In genomic region chr1:31919591-31919990, GRCh38 we compare ENCODE assay signal across 20 cellular contexts. TPM values are rescaled to one million over a fixed set of nuclear protein-coding genes. Genes with fewer than 3 reads are reported as not detected.
DNase-seq lines count a peak whose midpoint lies in the region; ATAC-seq lines count a peak whose summit lies in the region.
"Had no signal": no experiment of that assay in that cellular context is flagged by ENCODE, and none has a peak within 500 bp of the region (broad histone marks: within the 10 kb centered on the region; RNA-seq: fewer than 3 reads in every experiment).

No MANE protein-coding gene starts in this region.

- peaks cover 22% of the 10 kb centered on the region for H3K36me3 Mint-ChIP-seq in CD4-positive, CD25-positive, alpha-beta regulatory T cell
- H3K36me3 Mint-ChIP-seq in CD4-positive, alpha-beta memory T cell, result peaks cover 23 to 61% of the 10 kb centered on the region in 2 donors
- peaks cover 3% of the 10 kb centered on the region for H3K36me3 Mint-ChIP-seq in T-helper 17 cell (ENCODE audit: low read depth)
- H3K36me3 Mint-ChIP-seq in naive thymus-derived CD8-positive, alpha-beta T cell, result peaks cover 0 to 63% (median 20%) of the 10 kb centered on the region in 3 donors

- peaks cover 48% of the 10 kb centered on the region for H3K4me1 ChIP-seq in CD4-positive, CD25-positive, alpha-beta regulatory T cell (ENCODE audit: control insufficient read depth, insufficient read depth, low read length, poor library complexity, severe bottlenecking)
- peaks cover 75% of the 10 kb centered on the region for H3K4me1 ChIP-seq in CD4-positive, alpha-beta memory T cell (ENCODE audit: insufficient read depth, low read length)

- peaks cover 44% of the 10 kb centered on the region for H3K36me3 ChIP-seq in CD4-positive, CD25-positive, alpha-beta regulatory T cell (ENCODE audit: control insufficient read depth, insufficient read depth, low read length)
- peaks cover 26% of the 10 kb centered on the region for H3K36me3 ChIP-seq in CD4-positive, alpha-beta memory T cell (ENCODE audit: insufficient read depth, low read length)

- no peaks in the 10 kb centered on the region for H3K9me3 ChIP-seq in CD4-positive, CD25-positive, alpha-beta regulatory T cell (ENCODE audit: control insufficient read depth in 2 of 2, low read length in 2 of 2)
- no peaks in the 10 kb centered on the region for H3K9me3 ChIP-seq in CD4-positive, alpha-beta memory T cell (ENCODE audit: control insufficient read depth in 1 of 2, low read length in 2 of 2)
- H3K9me3 ChIP-seq in T-helper 17 cell (ENCODE audit: control insufficient read depth, low read length, poor library complexity, severe bottlenecking), result no peaks in the 10 kb centered on the region

- intact Hi-C loops in CD4-positive, alpha-beta memory T cell (cut with micrococcal nuclease), result no loop called here

- H3K27me3 ChIP-seq in CD4-positive, CD25-positive, alpha-beta regulatory T cell (ENCODE audit: control insufficient read depth, insufficient read depth, low read length), result no peaks in the 10 kb centered on the region
- H3K27me3 ChIP-seq in CD4-positive, alpha-beta memory T cell (ENCODE audit: insufficient read depth, low read length), result no peaks in the 10 kb centered on the region

- H3K27ac ChIP-seq in CD4-positive, CD25-positive, alpha-beta regulatory T cell (ENCODE audit: insufficient read depth, low read length, poor library complexity, severe bottlenecking), result no peak overlapping the region
- H3K27ac ChIP-seq in CD4-positive, alpha-beta memory T cell (ENCODE audit: low read depth, low read length), result no peak overlapping the region

- no peak for DNase-seq in CD4-positive, CD25-positive, alpha-beta regulatory T cell
- DNase-seq in CD4-positive, alpha-beta memory T cell, result no peak
- DNase-seq in T-helper 17 cell (no peak), islet precursor cell (no peak), GM19240 (ENCODE audit: insufficient read length, low spot score) (no peak)
- DNase-seq in naive thymus-derived CD8-positive, alpha-beta T cell, result no peak
- DNase-seq: DMS 273 treated with DMSO at 0.1 percent for 48 hours; GF-D8; IMR-90; NCI-H1417 treated with DMSO at 0.1 percent for 48 hours; NCI-H2029; NCI-H2171; NCI-H446; NCI-H69; NK-92 treated with Interleukin-12 subunit alpha and Interleukin-12 subunit beta, amount 100 ng/mL, for 24 hours; OCI-M1; RPMI8226; SIG-M5 had no signal

- peak overlapping the region in 3 of 4 donors; percentile 11 to 70 (median 25) for H3K4me3 Mint-ChIP-seq in CD4-positive, CD25-positive, alpha-beta regulatory T cell
- H3K4me3 Mint-ChIP-seq in CD4-positive, alpha-beta memory T cell, result peak overlapping the region in 4 of 8 donors; percentile 21 to 50 (median 40)
- H3K4me3 Mint-ChIP-seq in T-helper 17 cell, result no peak overlapping the region
- H3K4me3 Mint-ChIP-seq in naive thymus-derived CD8-positive, alpha-beta T cell, result peak overlapping the region in 7 of 10 donors; percentile 13 to 68 (median 30)
- H3K4me3 Mint-ChIP-seq: B cell had no signal

- H3K27ac Mint-ChIP-seq in CD4-positive, CD25-positive, alpha-beta regulatory T cell, result peak overlapping the region; percentile 40 to 82 (median 51)
- H3K27ac Mint-ChIP-seq in CD4-positive, alpha-beta memory T cell, result peak overlapping the region in 5 of 7 donors; percentile 3 to 93 (median 47)
- H3K27ac Mint-ChIP-seq in T-helper 17 cell, result peak overlapping the region; percentile 95
- H3K27ac Mint-ChIP-seq in naive thymus-derived CD8-positive, alpha-beta T cell, result peak overlapping the region in 7 of 10 donors; percentile 44 to 87 (median 77)
- H3K27ac Mint-ChIP-seq: B cell had no signal

- ATAC-seq in CD4-positive, CD25-positive, alpha-beta regulatory T cell (ENCODE audit: low read depth in 2 of 2), result no peak
- ATAC-seq in T-helper 17 cell (no peak), GM19035 (IDR thresholded peaks at IDR 0.05; ENCODE audit: unreplicated experiment) (no peak)
- ATAC-seq in naive thymus-derived CD8-positive, alpha-beta T cell, result no peak

- no peak overlapping the region for H3K4me3 ChIP-seq in CD4-positive, CD25-positive, alpha-beta regulatory T cell (ENCODE audit: low read depth, low read length)
- no peak overlapping the region for H3K4me3 ChIP-seq in CD4-positive, alpha-beta memory T cell (ENCODE audit: low read length in 2 of 2)

- H3K4me1 Mint-ChIP-seq in CD4-positive, CD25-positive, alpha-beta regulatory T cell, result peaks cover 32 to 78% (median 60%) of the 10 kb centered on the region in 4 donors
- H3K4me1 Mint-ChIP-seq in CD4-positive, alpha-beta memory T cell, result peaks cover 42 to 72% (median 54%) of the 10 kb centered on the region in 4 donors
- peaks cover 36% of the 10 kb centered on the region for H3K4me1 Mint-ChIP-seq in T-helper 17 cell
- H3K4me1 Mint-ChIP-seq in naive thymus-derived CD8-positive, alpha-beta T cell, result peaks cover 18 to 77% (median 64%) of the 10 kb centered on the region in 4 donors

- CTCF ChIA-PET in CD4-positive, alpha-beta memory T cell (lab: Charles Lee; ENCODE audit: partially characterized antibody), result no interaction called here

- no peaks in the 10 kb centered on the region for H3K9me3 Mint-ChIP-seq in CD4-positive, CD25-positive, alpha-beta regulatory T cell
- H3K9me3 Mint-ChIP-seq in CD4-positive, alpha-beta memory T cell, result no peaks in the 10 kb centered on the region
- no peaks in the 10 kb centered on the region for H3K9me3 Mint-ChIP-seq in naive thymus-derived CD8-positive, alpha-beta T cell

- POLR2A ChIA-PET in CD4-positive, alpha-beta memory T cell (lab: Charles Lee; ENCODE audit: partially characterized antibody), result interaction anchor here (1.6 kb wide), 1 partner anchor 24 kb away, joined by 4 read pairs; no protein-coding TSS in a partner anchor
- POLR2A ChIA-PET in naive thymus-derived CD8-positive, alpha-beta T cell (lab: Charles Lee), result no interaction called here

- H3K27me3 Mint-ChIP-seq in CD4-positive, CD25-positive, alpha-beta regulatory T cell, result no peaks in the 10 kb centered on the region
- no peaks in the 10 kb centered on the region for H3K27me3 Mint-ChIP-seq in CD4-positive, alpha-beta memory T cell
- H3K27me3 Mint-ChIP-seq in T-helper 17 cell, result no peaks in the 10 kb centered on the region
- no peaks in the 10 kb centered on the region for H3K27me3 Mint-ChIP-seq in naive thymus-derived CD8-positive, alpha-beta T cell
- H3K27me3 Mint-ChIP-seq: B cell had no signal

RNA-seq across cellular contexts. Expression of gene PTP4A2, which starts 18.6 kb away (rescaled TPM):
- 364 TPM for total RNA-seq in CD4-positive, CD25-positive, alpha-beta regulatory T cell
- polyA plus RNA-seq in CD4-positive, CD25-positive, alpha-beta regulatory T cell, result 100 to 1,000 TPM; 288 to 597 (median 387) TPM
- total RNA-seq in CD4-positive, alpha-beta memory T cell, result 100 to 1,000 TPM; 254 to 276 TPM
- 100 to 1,000 TPM; 401 to 529 TPM for polyA plus RNA-seq in CD4-positive, alpha-beta memory T cell
- total RNA-seq in T-helper 17 cell, result 100 to 1,000 TPM; 269 to 384 TPM
- 100 to 1,000 TPM; 230 to 235 TPM for total RNA-seq in naive thymus-derived CD8-positive, alpha-beta T cell
- polyA plus RNA-seq in naive thymus-derived CD8-positive, alpha-beta T cell, result 100 to 1,000 TPM; 287 to 748 (median 546) TPM
